Comparison of ENCODE assay signal across 21 cellular contexts in genomic region chr16:14283786-14284185, GRCh38.
DNase-seq lines count a peak whose midpoint lies in the region; ATAC-seq and TF ChIP-seq lines count a peak whose summit lies in the region.
"Had no signal": no experiment of that assay in that cellular context is flagged by ENCODE, and none has a peak within 500 bp of the region (broad histone marks: within the 10 kb centered on the region; RNA-seq: fewer than 3 reads in every experiment).

No MANE protein-coding gene starts in this region.

- H3K27ac ChIP-seq in HUES6 (ENCODE audit: low read depth, low read length) (no peak overlapping the region), right cardiac atrium (ENCODE audit: low read length) (no peak overlapping the region)
- H3K27ac ChIP-seq: C4-2B, esophagus muscularis mucosa, foreskin keratinocyte, GM23248 had no signal

- H3K9me3 Mint-ChIP-seq in brain (peaks cover 0 to 2% (median 0%) of the 10 kb centered on the region in 5 experiments), neural crest cell (peaks cover 2% of the 10 kb centered on the region)
- H3K9me3 Mint-ChIP-seq: activated CD4-positive, alpha-beta memory T cell treated with anti-CD3 and anti-CD28 coated beads, Interleukin-2, amount 10 ng/mL, durations not matched to agents 7 days and 5 days had no signal

- no peaks in the 10 kb centered on the region for H3K36me3 ChIP-seq in HUES6 (ENCODE audit: control insufficient read depth, insufficient read depth, low read length)
- H3K36me3 ChIP-seq: esophagus muscularis mucosa had no signal

- intact Hi-C loops in right cardiac atrium (cut with DNase I) = loop anchor here in 1 of 4 donors (10.0 kb wide), 1 partner anchor 359 kb away; the partner anchor contains the start of gene ERCC4

- in situ Hi-C loops in GM13977 (cut with MboI; ENCODE audit: low pct_unique_long_range_greater_than_20kb, low sequenced_read_pairs, unreplicated experiment) = loop anchor here (10.0 kb wide), 1 partner anchor 359 kb away; the partner anchor contains the start of gene ERCC4

- H3K9ac ChIP-seq in HUES6 (ENCODE audit: low read length) = no peak overlapping the region
- H3K9ac ChIP-seq: GM23248 had no signal

- H3K4me1 Mint-ChIP-seq in brain (peaks cover 33% of the 10 kb centered on the region), neural crest cell (peaks cover 35% of the 10 kb centered on the region)

- ATAC-seq in right cardiac atrium = no peak
- ATAC-seq: foreskin keratinocyte, psoas muscle had no signal

- peaks cover 9% of the 10 kb centered on the region for H3K27me3 Mint-ChIP-seq in brain
- peaks cover 22% of the 10 kb centered on the region for H3K27me3 Mint-ChIP-seq in neural crest cell (ENCODE audit: low read depth)
- H3K27me3 Mint-ChIP-seq: activated CD4-positive, alpha-beta memory T cell treated with anti-CD3 and anti-CD28 coated beads, Interleukin-2, amount 10 ng/mL, durations not matched to agents 7 days and 5 days had no signal

- H3K4me3 ChIP-seq in HUES6 (ENCODE audit: low read depth, low read length) (peak overlapping the region; percentile 87; the same call in 1 of the 2 replicates), right cardiac atrium (ENCODE audit: low read length) (no peak overlapping the region)
- H3K4me3 ChIP-seq: esophagus muscularis mucosa, GM23248, psoas muscle had no signal

- H3K9me3 ChIP-seq in HUES6 (ENCODE audit: control insufficient read depth, insufficient read depth, low read depth, low read length) (no peaks in the 10 kb centered on the region), right cardiac atrium (ENCODE audit: control insufficient read depth, low read length) (no peaks in the 10 kb centered on the region)

- WGBS in right cardiac atrium = 86% methylated on average over 7 of the region's 7 CpGs

- DNase-seq in COLO668 (lab: John Stamatoyannopoulos, UW; ENCODE audit: unreplicated experiment) (peak; percentile 31), neural crest cell (ENCODE audit: low read depth, low spot score) (no peak), right cardiac atrium (no peak), GM13977 (ENCODE audit: low spot score) (no peak), GOT3 (lab: John Stamatoyannopoulos, UW) (no peak)
- DNase-seq: activated CD4-positive, alpha-beta memory T cell treated with anti-CD3 and anti-CD28 coated beads, Interleukin-2, amount 10 ng/mL, durations not matched to agents 7 days and 5 days; activated CD4-positive, CD25-positive, alpha-beta regulatory T cell treated with anti-CD3 and anti-CD28 coated beads, Interleukin-2, amount 50 U/mL, for 72 hours; activated effector memory CD4-positive, alpha-beta T cell treated with anti-CD3 and anti-CD28 coated beads, Interleukin-2, amount 50 U/mL, for 16 hours; activated naive CD8-positive, alpha-beta T cell treated with anti-CD3 and anti-CD28 coated beads for 36 hours; cortex of kidney; foreskin keratinocyte; GM23248; NCI-H1930; NCI-H2227 treated with DMSO at 0.1 percent for 48 hours; psoas muscle; RPMI8226; stimulated activated naive CD4-positive, alpha-beta T cell had no signal

- peak overlapping the region; percentile 90 to 99 (median 95) for H3K4me3 Mint-ChIP-seq in brain
- peak overlapping the region; percentile 96 for H3K4me3 Mint-ChIP-seq in neural crest cell

- no peaks in the 10 kb centered on the region for H3K36me3 Mint-ChIP-seq in brain
- no peaks in the 10 kb centered on the region for H3K36me3 Mint-ChIP-seq in neural crest cell (ENCODE audit: low read depth)
- H3K36me3 Mint-ChIP-seq: activated naive CD8-positive, alpha-beta T cell treated with anti-CD3 and anti-CD28 coated beads for 36 hours had no signal

- TF ChIP-seq CTCF in brain (conservative IDR thresholded peaks at IDR 0.05) = no peak
- no peak for TF ChIP-seq CTCF in neural crest cell (conservative IDR thresholded peaks at IDR 0.05)
- TF ChIP-seq CTCF in GM13977 (IDR thresholded peaks at IDR 0.05; ENCODE audit: extremely low read depth, insufficient read depth, missing control alignments) = no peak

- H3K4me1 ChIP-seq in HUES6 (ENCODE audit: control insufficient read depth, insufficient read depth, low read length) (peaks cover 31% of the 10 kb centered on the region), right cardiac atrium (ENCODE audit: control insufficient read depth, insufficient read depth, low read length) (peaks cover 2% of the 10 kb centered on the region)
- H3K4me1 ChIP-seq: foreskin keratinocyte had no signal

- peak overlapping the region in 1 of 5 experiments; percentile 31 for H3K27ac Mint-ChIP-seq in brain
- H3K27ac Mint-ChIP-seq in neural crest cell (ENCODE audit: unreplicated experiment) = no peak overlapping the region
- H3K27ac Mint-ChIP-seq: activated CD4-positive, alpha-beta memory T cell treated with anti-CD3 and anti-CD28 coated beads, Interleukin-2, amount 10 ng/mL, durations not matched to agents 7 days and 5 days; activated naive CD8-positive, alpha-beta T cell treated with anti-CD3 and anti-CD28 coated beads for 36 hours had no signal

- H3K27me3 ChIP-seq in HUES6 (ENCODE audit: control insufficient read depth, insufficient read depth, low read length) = 0 out of 2 replicates have a peak, but pooled peaks cover 4% of the 10 kb centered on the region
- H3K27me3 ChIP-seq in right cardiac atrium (ENCODE audit: control insufficient read depth, insufficient read depth) = no peaks in the 10 kb centered on the region
- H3K27me3 ChIP-seq: esophagus muscularis mucosa, foreskin keratinocyte had no signal
